In the genomic region with DNA sequence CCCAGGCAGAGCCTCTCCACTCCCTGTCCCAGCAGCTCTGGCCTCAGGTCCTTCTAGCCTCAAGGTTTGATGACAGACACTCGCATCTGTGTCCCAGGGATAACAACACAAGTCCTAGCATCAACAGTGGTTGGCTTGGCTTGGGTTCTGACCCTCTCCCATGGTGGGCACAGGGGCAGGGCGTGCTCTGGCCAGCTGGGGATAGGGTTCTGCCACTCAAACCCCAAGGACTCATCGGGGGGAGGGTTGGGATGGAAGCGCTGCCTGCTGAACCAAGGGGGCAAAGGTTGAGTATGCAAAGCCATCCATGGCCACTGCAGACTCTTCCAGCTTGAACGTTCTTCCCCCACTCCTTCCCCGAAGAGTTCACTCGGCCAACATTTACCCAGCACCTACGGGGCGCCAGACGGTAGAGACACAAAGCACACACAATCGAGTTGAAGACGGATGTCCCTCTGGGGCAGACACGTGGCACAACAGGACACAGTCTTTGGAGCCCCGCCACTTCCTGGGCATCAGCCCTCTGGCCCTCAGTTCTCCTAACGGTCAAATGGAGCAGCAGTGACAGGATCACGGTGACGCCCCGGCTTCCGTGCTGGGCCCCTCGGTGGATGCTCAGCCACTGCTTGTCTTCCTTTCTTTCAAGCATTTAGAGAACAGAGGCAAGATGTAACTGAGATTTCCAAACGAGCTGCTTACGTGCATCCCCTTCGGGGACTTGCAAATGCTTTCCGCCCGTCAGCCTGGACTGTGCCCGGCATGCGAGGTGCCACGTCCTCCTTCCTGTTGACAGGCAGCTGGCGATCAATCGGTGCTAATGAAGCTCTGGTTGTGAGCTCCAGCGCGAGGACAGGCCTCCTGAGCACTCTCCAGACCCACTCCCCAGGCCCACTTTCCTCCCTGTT, we compare ENCODE assay signal across 2 cellular contexts.
TF ChIP-seq lines count a peak whose summit lies in the region.

No MANE protein-coding gene starts in this region.

TF ChIP-seq in IMR-90, 13 proteins besides CTCF, POLR2A, EP300 and RAD21:
- TF ChIP-seq CHD1 (IDR thresholded peaks at IDR 0.05; ENCODE audit: low read depth, low read length) (no peak), SMC3 (IDR thresholded peaks at IDR 0.05; ENCODE audit: low read depth, low read length) (no peak), BHLHE40 (IDR thresholded peaks at IDR 0.05; ENCODE audit: low read depth, low read length) (no peak), NFE2L2 (IDR thresholded peaks at IDR 0.05; ENCODE audit: low read depth, low read length) (no peak), FOS (IDR thresholded peaks at IDR 0.05; ENCODE audit: low read depth, low read length) (no peak), MAZ (IDR thresholded peaks at IDR 0.05; ENCODE audit: borderline replicate concordance, low read depth, low read length) (no peak), MXI1 (IDR thresholded peaks at IDR 0.05; ENCODE audit: borderline replicate concordance, low read depth, low read length) (no peak), RCOR1 (IDR thresholded peaks at IDR 0.05; ENCODE audit: insufficient replicate concordance, low read length) (no peak), MAFK (IDR thresholded peaks at IDR 0.05; ENCODE audit: low read depth, low read length) (no peak), CEBPB (IDR thresholded peaks at IDR 0.05; ENCODE audit: low read depth, low read length) (no peak), RFX5 (IDR thresholded peaks at IDR 0.05; ENCODE audit: low read depth, low read length) (no peak)
- TF ChIP-seq, protein P1, sequence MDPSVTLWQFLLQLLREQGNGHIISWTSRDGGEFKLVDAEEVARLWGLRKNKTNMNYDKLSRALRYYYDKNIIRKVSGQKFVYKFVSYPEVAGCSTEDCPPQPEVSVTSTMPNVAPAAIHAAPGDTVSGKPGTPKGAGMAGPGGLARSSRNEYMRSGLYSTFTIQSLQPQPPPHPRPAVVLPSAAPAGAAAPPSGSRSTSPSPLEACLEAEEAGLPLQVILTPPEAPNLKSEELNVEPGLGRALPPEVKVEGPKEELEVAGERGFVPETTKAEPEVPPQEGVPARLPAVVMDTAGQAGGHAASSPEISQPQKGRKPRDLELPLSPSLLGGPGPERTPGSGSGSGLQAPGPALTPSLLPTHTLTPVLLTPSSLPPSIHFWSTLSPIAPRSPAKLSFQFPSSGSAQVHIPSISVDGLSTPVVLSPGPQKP (IDR thresholded peaks at IDR 0.05; ENCODE audit: borderline replicate concordance, low read depth, low read length) = no peak
- TF ChIP-seq, protein P2, sequence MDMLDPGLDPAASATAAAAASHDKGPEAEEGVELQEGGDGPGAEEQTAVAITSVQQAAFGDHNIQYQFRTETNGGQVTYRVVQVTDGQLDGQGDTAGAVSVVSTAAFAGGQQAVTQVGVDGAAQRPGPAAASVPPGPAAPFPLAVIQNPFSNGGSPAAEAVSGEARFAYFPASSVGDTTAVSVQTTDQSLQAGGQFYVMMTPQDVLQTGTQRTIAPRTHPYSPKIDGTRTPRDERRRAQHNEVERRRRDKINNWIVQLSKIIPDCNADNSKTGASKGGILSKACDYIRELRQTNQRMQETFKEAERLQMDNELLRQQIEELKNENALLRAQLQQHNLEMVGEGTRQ (IDR thresholded peaks at IDR 0.05; ENCODE audit: low read depth, low read length) = no peak

TF ChIP-seq in GM12891, 5 proteins besides CTCF, POLR2A, EP300 and RAD21:
- no peak for TF ChIP-seq SPI1 (IDR thresholded peaks at IDR 0.05; ENCODE audit: low read depth, low read length)
- TF ChIP-seq PAX5 (IDR thresholded peaks at IDR 0.05; ENCODE audit: insufficient read depth, low read length, severe bottlenecking) = no peak
- TF ChIP-seq POLR2AphosphoS5 (IDR thresholded peaks at IDR 0.05; ENCODE audit: low read depth, low read length) = no peak
- TF ChIP-seq TAF1 (IDR thresholded peaks at IDR 0.05; ENCODE audit: low read depth, low read length) = no peak
